ENCODE assay signal across 1 cellular context in the genomic region with DNA sequence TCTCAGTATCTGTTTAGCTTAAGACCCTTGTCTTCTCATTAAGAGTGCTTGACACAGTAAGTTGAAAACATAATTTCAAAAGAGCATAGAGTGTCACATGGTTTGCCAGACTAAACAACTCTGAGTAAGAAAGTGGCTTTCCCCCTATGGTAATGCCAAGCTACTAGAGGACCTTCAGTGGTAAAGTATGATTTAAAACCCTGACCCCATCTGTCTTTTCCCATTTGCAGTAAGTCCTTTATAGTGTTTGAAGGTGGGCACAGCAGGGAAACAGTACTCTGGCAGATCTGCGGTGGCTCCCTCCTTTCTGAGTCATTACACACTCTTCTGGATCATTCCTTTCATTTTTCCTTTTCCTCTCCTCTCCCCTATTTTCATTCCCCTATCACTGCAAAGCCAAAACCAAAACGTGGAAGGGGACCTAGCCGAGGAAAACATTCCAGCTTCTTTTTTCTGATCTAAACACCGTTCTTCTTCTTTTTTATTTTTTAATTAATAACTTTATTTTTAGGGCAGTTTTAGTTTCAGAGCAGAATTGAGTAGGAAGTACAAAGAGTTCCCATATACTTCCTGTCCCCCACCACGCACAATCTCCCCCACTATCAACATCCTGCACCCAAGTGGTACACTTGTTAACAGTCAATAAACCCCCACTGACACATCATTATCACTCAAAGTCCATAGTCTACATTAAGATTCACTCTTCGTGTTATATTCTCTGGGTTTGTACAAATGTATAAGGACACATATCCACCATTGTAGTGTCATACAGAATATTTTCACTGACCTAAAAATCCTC.
TF ChIP-seq lines count a peak whose summit lies in the region.

No MANE protein-coding gene starts in this region.

TF ChIP-seq in SK-N-SH treated with all-trans-retinoic acid at 6 μM for 48 hours, 23 proteins besides CTCF, POLR2A, EP300 and RAD21 (continued from another document):
- TF ChIP-seq, protein P1, sequence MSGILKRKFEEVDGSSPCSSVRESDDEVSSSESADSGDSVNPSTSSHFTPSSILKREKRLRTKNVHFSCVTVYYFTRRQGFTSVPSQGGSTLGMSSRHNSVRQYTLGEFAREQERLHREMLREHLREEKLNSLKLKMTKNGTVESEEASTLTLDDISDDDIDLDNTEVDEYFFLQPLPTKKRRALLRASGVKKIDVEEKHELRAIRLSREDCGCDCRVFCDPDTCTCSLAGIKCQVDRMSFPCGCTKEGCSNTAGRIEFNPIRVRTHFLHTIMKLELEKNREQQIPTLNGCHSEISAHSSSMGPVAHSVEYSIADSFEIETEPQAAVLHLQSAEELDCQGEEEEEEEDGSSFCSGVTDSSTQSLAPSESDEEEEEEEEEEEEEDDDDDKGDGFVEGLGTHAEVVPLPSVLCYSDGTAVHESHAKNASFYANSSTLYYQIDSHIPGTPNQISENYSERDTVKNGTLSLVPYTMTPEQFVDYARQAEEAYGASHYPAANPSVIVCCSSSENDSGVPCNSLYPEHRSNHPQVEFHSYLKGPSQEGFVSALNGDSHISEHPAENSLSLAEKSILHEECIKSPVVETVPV (CRISPR knock-in tag; IDR thresholded peaks at IDR 0.05): no peak
- TF ChIP-seq, protein P2, sequence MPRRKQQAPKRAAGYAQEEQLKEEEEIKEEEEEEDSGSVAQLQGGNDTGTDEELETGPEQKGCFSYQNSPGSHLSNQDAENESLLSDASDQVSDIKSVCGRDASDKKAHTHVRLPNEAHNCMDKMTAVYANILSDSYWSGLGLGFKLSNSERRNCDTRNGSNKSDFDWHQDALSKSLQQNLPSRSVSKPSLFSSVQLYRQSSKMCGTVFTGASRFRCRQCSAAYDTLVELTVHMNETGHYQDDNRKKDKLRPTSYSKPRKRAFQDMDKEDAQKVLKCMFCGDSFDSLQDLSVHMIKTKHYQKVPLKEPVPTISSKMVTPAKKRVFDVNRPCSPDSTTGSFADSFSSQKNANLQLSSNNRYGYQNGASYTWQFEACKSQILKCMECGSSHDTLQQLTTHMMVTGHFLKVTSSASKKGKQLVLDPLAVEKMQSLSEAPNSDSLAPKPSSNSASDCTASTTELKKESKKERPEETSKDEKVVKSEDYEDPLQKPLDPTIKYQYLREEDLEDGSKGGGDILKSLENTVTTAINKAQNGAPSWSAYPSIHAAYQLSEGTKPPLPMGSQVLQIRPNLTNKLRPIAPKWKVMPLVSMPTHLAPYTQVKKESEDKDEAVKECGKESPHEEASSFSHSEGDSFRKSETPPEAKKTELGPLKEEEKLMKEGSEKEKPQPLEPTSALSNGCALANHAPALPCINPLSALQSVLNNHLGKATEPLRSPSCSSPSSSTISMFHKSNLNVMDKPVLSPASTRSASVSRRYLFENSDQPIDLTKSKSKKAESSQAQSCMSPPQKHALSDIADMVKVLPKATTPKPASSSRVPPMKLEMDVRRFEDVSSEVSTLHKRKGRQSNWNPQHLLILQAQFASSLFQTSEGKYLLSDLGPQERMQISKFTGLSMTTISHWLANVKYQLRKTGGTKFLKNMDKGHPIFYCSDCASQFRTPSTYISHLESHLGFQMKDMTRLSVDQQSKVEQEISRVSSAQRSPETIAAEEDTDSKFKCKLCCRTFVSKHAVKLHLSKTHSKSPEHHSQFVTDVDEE (CRISPR knock-in tag; IDR thresholded peaks at IDR 0.05): no peak
- TF ChIP-seq GLIS3 (CRISPR knock-in tag; IDR thresholded peaks at IDR 0.05): no peak
- no peak for TF ChIP-seq ISL1 (CRISPR knock-in tag; IDR thresholded peaks at IDR 0.05)
- no peak for TF ChIP-seq ZNF565 (CRISPR knock-in tag; conservative IDR thresholded peaks at IDR 0.05; ENCODE audit: low read depth)
